Comparison of ENCODE assay signal across 18 cellular contexts in the genomic region with DNA sequence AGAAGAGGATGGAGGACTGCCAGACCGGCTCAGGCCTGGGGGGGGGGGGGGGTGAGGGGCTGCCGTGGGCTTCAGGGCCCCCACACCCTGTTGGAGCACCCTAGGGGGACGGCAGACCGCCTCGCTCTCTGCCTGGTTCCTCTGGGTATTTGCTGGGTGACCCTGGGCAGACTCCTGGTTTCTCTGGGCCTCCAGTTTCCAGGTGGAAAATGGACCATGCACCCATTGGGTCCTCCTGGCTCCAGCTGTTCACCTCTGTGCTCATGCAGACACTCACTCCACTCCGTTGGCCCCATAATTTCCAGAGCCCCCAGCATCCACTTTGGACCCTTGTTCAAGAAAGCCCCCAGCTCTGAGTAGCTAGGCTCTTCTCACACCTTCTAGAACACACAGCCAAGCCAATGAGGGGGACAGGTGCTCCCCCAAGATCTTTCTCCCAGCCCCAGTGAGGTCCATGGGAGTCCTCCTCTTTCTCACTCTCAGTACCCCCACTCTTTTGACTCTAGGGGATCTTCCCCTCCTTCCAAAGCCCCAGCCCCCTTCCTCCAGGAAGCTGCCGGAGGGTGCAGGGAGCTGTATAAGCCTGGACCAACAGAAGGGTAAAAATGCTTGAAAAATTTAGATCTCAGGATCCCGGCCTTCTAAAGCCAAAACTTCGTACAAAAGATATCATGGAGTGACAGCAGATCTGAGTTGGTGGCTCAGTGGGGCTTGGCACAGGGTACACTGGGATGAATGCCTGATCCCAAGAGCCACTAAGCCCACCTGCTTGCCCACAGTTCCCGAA.
DNase-seq lines count a peak whose midpoint lies in the region; ATAC-seq and TF ChIP-seq lines count a peak whose summit lies in the region.
"Had no signal": no experiment of that assay in that cellular context is flagged by ENCODE, and none has a peak within 500 bp of the region (broad histone marks: within the 10 kb centered on the region; RNA-seq: fewer than 3 reads in every experiment).

No MANE protein-coding gene starts in this region.

- H3K9me3 Mint-ChIP-seq in mesothelial cell of epicardium: peaks cover 18% of the 10 kb centered on the region
- H3K9me3 Mint-ChIP-seq: activated T-helper 17 cell treated with anti-CD3 and anti-CD28 coated beads, Interleukin-2, amount 50 U/mL, for 72 hours; naive thymus-derived CD8-positive, alpha-beta T cell had no signal

- H3K36me3 Mint-ChIP-seq in mesothelial cell of epicardium: no peaks in the 10 kb centered on the region

- peak overlapping the region; percentile 48 for H3K4me3 Mint-ChIP-seq in mesothelial cell of epicardium
- H3K4me3 Mint-ChIP-seq: activated T-helper 17 cell treated with anti-CD3 and anti-CD28 coated beads, Interleukin-2, amount 50 U/mL, for 72 hours had no signal

- no peak overlapping the region for H3K27ac Mint-ChIP-seq in mesothelial cell of epicardium
- H3K27ac Mint-ChIP-seq: activated T-helper 17 cell treated with anti-CD3 and anti-CD28 coated beads, Interleukin-2, amount 50 U/mL, for 72 hours; naive thymus-derived CD8-positive, alpha-beta T cell had no signal

- TF ChIP-seq CTCF in mesothelial cell of epicardium (IDR thresholded peaks at IDR 0.05; ENCODE audit: unreplicated experiment): no peak

- peaks cover 23% of the 10 kb centered on the region for H3K27me3 Mint-ChIP-seq in mesothelial cell of epicardium (ENCODE audit: low read depth)

- ATAC-seq in GM18858 (IDR thresholded peaks at IDR 0.05; ENCODE audit: unreplicated experiment): no peak
- ATAC-seq: activated T-helper 17 cell treated with anti-CD3 and anti-CD28 coated beads, Interleukin-2, amount 50 U/mL, for 72 hours; naive thymus-derived CD8-positive, alpha-beta T cell; right cardiac atrium had no signal

- H3K4me1 Mint-ChIP-seq in mesothelial cell of epicardium: peaks cover 26% of the 10 kb centered on the region
- H3K4me1 Mint-ChIP-seq: activated T-helper 17 cell treated with anti-CD3 and anti-CD28 coated beads, Interleukin-2, amount 50 U/mL, for 72 hours had no signal

- peak overlapping the region; percentile 30 for H3K27ac ChIP-seq in temporal lobe (ENCODE audit: low read depth, low read length)
- H3K27ac ChIP-seq: 22Rv1, esophagus squamous epithelium had no signal

- DNase-seq in NCI-H2107 treated with DMSO at 0.1 percent for 48 hours (lab: John Stamatoyannopoulos, UW; ENCODE audit: unreplicated experiment) (peak; percentile 70), NCI-H2107 (lab: John Stamatoyannopoulos, UW) (no peak), ecto neural progenitor cell (ENCODE audit: low spot score) (peak; percentile 37), mesothelial cell of epicardium (ENCODE audit: low spot score in 2 of 2, unreplicated experiment in 2 of 2) (peak in 1 of 2 experiments; percentile 36), DMS53 (lab: John Stamatoyannopoulos, UW) (no peak), HCEC 1CT (no peak)
- DNase-seq: activated CD4-positive, CD25-positive, alpha-beta regulatory T cell treated with anti-CD3 and anti-CD28 coated beads, Interleukin-2, amount 50 U/mL, for 72 hours; esophagus squamous epithelium; mammary epithelial cell; NCI-H1417 treated with DMSO at 0.1 percent for 48 hours; NCI-H774; T1000 had no signal

Comparison
In these comparisons a context has a peak if more than half of its experiments do, and no peak if none do; other contexts are left out.
1. DNase-seq: peak in NCI-H2107 treated with DMSO at 0.1 percent for 48 hours (single experiment) and ecto neural progenitor cell (single experiment); none in NCI-H2107 (single experiment), DMS53 (single experiment) and HCEC 1CT (single experiment).